Comparison of ENCODE assay signal across 14 cellular contexts in genomic region chr4:40718571-40718970, GRCh38. TPM values are rescaled to one million over a fixed set of nuclear protein-coding genes. Genes with fewer than 3 reads are reported as not detected.
DNase-seq lines count a peak whose midpoint lies in the region; ATAC-seq, FAIRE-seq and TF ChIP-seq lines count a peak whose summit lies in the region.
"Had no signal": no experiment of that assay in that cellular context is flagged by ENCODE, and none has a peak within 500 bp of the region (broad histone marks: within the 10 kb centered on the region; RNA-seq: fewer than 3 reads in every experiment).

No MANE protein-coding gene starts in this region.

- TF ChIP-seq CTCF in SK-N-SH (IDR thresholded peaks at IDR 0.05), result no peak
- TF ChIP-seq CTCF in endodermal cell (conservative IDR thresholded peaks at IDR 0.05), result no peak
- no peak for TF ChIP-seq CTCF in stomach (IDR thresholded peaks at IDR 0.05)

- TF ChIP-seq EP300 in SK-N-SH (IDR thresholded peaks at IDR 0.05; ENCODE audit: borderline replicate concordance in 1 of 2, low read depth in 1 of 2, low read length in 1 of 2) (no peak), stomach (IDR thresholded peaks at IDR 0.05) (no peak)

- no peak overlapping the region for H3K27ac ChIP-seq in SK-N-SH (ENCODE audit: low read depth in 2 of 2, low read length in 1 of 2)
- no peak overlapping the region for H3K27ac ChIP-seq in endodermal cell (ENCODE audit: low read depth, low read length)
- peak overlapping the region; percentile 40 to 70 (median 64) for H3K27ac ChIP-seq in stomach
- H3K27ac ChIP-seq: heart right ventricle had no signal

- no peak for TF ChIP-seq POLR2A in stomach (IDR thresholded peaks at IDR 0.05)
- TF ChIP-seq POLR2A in GM12891 (IDR thresholded peaks at IDR 0.05; ENCODE audit: low read depth, low read length), result no peak

- FAIRE-seq in GM12891 (lab: Jason Lieb, UNC), result no peak

- no peaks in the 10 kb centered on the region for H3K36me3 ChIP-seq in SK-N-SH (replicated peaks in 1 of 2; ENCODE audit: control insufficient read depth in 1 of 2, insufficient read depth in 2 of 2, low read length in 1 of 2)
- H3K36me3 ChIP-seq in endodermal cell (ENCODE audit: control insufficient read depth, insufficient read depth, low read length), result no peaks in the 10 kb centered on the region
- H3K36me3 ChIP-seq in stomach, result no peaks in the 10 kb centered on the region
- H3K36me3 ChIP-seq: heart right ventricle had no signal

- no peak overlapping the region for H3K4me2 ChIP-seq in SK-N-SH

- TF ChIP-seq RAD21 in SK-N-SH (IDR thresholded peaks at IDR 0.05; ENCODE audit: low read length), result no peak

- CTCF ChIA-PET in SK-N-SH (lab: Yijun Ruan, JAX), result interaction anchor here (0.6 to 1.4 kb wide), 7 partner anchors 10 to 402 kb away, joined by 3 to 6 read pairs (median 3); partner anchors contain the start of gene NSUN7

- H3K79me2 ChIP-seq in SK-N-SH (ENCODE audit: insufficient read depth), result no peaks in the 10 kb centered on the region

- H4K20me1 ChIP-seq in SK-N-SH (ENCODE audit: insufficient read depth), result no peaks in the 10 kb centered on the region

- ATAC-seq in SK-N-SH treated with all-trans-retinoic acid at 6 μM for 48 hours, result peak; percentile 33
- no peak for ATAC-seq in GM19324 (IDR thresholded peaks at IDR 0.05; ENCODE audit: low FRiP score, unreplicated experiment)

- H3K4me1 Mint-ChIP-seq in endodermal cell, result peaks cover 33% of the 10 kb centered on the region

- H2AFZ ChIP-seq in SK-N-SH (ENCODE audit: low read depth), result no peak overlapping the region

- H3F3A ChIP-seq in SK-N-SH (replicated peaks; ENCODE audit: insufficient read depth), result no peaks in the 10 kb centered on the region

- no peaks in the 10 kb centered on the region for H3K9me3 ChIP-seq in SK-N-SH
- H3K9me3 ChIP-seq in endodermal cell (ENCODE audit: control insufficient read depth, low read length), result no peaks in the 10 kb centered on the region
- H3K9me3 ChIP-seq in stomach, result no peaks in the 10 kb centered on the region
- H3K9me3 ChIP-seq: heart right ventricle had no signal

- H3K27ac Mint-ChIP-seq in endodermal cell, result peak overlapping the region; percentile 83
- H3K27ac Mint-ChIP-seq: activated B cell treated with CpG ODN at 0.5 μM for 24 hours, mesothelial cell of epicardium had no signal

- no peak overlapping the region for H3K9ac ChIP-seq in SK-N-SH
- no peak overlapping the region for H3K9ac ChIP-seq in endodermal cell (ENCODE audit: extremely low read depth, low read length, poor library complexity, severe bottlenecking)

- 73% methylated on average over 3 of the region's 3 CpGs for WGBS in SK-N-SH (ENCODE audit: low lambda C conversion rate)
- WGBS in endodermal cell (ENCODE audit: insufficient coverage in 1 of 2, insufficient read length in 1 of 2), 2 experiments, result 0 to 26% methylated on average over 2 to 3 of the region's 3 CpGs
- 38 to 61% (median 45%) methylated on average over 3 of the region's 3 CpGs for WGBS in stomach, 5 donors

- H3K4me3 Mint-ChIP-seq in endodermal cell, result peak overlapping the region; percentile 26
- H3K4me3 Mint-ChIP-seq: activated B cell treated with CpG ODN at 0.5 μM for 24 hours, mesothelial cell of epicardium had no signal

- no peaks in the 10 kb centered on the region for H3K9me3 Mint-ChIP-seq in endodermal cell
- H3K9me3 Mint-ChIP-seq: activated B cell treated with CpG ODN at 0.5 μM for 24 hours, mesothelial cell of epicardium had no signal

- no peak for DNase-seq in SK-N-SH
- peak; percentile 44 for DNase-seq in NCI-H2196 treated with DMSO at 0.1 percent for 48 hours (lab: John Stamatoyannopoulos, UW; ENCODE audit: unreplicated experiment)
- DNase-seq in endodermal cell, result peak; percentile 75
- peak; percentile 73 for DNase-seq in stomach
- DNase-seq in GM12891 (ENCODE audit: insufficient read length, low spot score), result no peak
- DNase-seq in stimulated activated naive CD4-positive, alpha-beta T cell (lab: John Stamatoyannopoulos, UW), result no peak
- DNase-seq: activated B cell treated with CpG ODN at 0.5 μM for 24 hours; activated naive CD4-positive, alpha-beta T cell; GOT3; heart right ventricle had no signal

- no peaks in the 10 kb centered on the region for H3K36me3 Mint-ChIP-seq in endodermal cell (ENCODE audit: low read depth)
- H3K36me3 Mint-ChIP-seq: mesothelial cell of epicardium had no signal

- no peak overlapping the region for H3K4me3 ChIP-seq in SK-N-SH (ENCODE audit: low read depth in 2 of 2, low read length in 1 of 2)
- peak overlapping the region; percentile 51 for H3K4me3 ChIP-seq in endodermal cell (ENCODE audit: low read length)
- no peak overlapping the region for H3K4me3 ChIP-seq in stomach
- H3K4me3 ChIP-seq: heart right ventricle had no signal

- POLR2A ChIA-PET in SK-N-SH (lab: Yijun Ruan, JAX), result no interaction called here

- intact Hi-C loops in stomach (cut with DNase I; ENCODE audit: low total_unique reads), result no loop called here

- H3K4me1 ChIP-seq in SK-N-SH (ENCODE audit: control insufficient read depth in 1 of 2, insufficient read depth in 2 of 2, low read depth in 1 of 2, low read length in 1 of 2), result no peaks in the 10 kb centered on the region
- H3K4me1 ChIP-seq in endodermal cell (ENCODE audit: control insufficient read depth, insufficient read depth, low read length), result peaks cover 25% of the 10 kb centered on the region
- peaks cover 10 to 35% (median 17%) of the 10 kb centered on the region in 4 donors for H3K4me1 ChIP-seq in stomach

- no peaks in the 10 kb centered on the region for H3K9me2 ChIP-seq in SK-N-SH

- H3K27me3 Mint-ChIP-seq in endodermal cell (ENCODE audit: insufficient read depth), result peaks cover 9% of the 10 kb centered on the region

- no peaks in the 10 kb centered on the region for H3K27me3 ChIP-seq in SK-N-SH (ENCODE audit: insufficient read depth)
- H3K27me3 ChIP-seq in endodermal cell (ENCODE audit: control insufficient read depth, insufficient read depth, low read length, poor library complexity, severe bottlenecking), result peaks cover 12% of the 10 kb centered on the region
- no peaks in the 10 kb centered on the region for H3K27me3 ChIP-seq in stomach

TF ChIP-seq in SK-N-SH treated with all-trans-retinoic acid at 6 μM for 48 hours, 23 proteins besides CTCF, POLR2A, EP300 and RAD21 (continues in another document):
- TF ChIP-seq POU6F1 (CRISPR knock-in tag; IDR thresholded peaks at IDR 0.05; ENCODE audit: borderline replicate concordance, low read depth) (no peak), BACH2 (CRISPR knock-in tag; IDR thresholded peaks at IDR 0.05; ENCODE audit: borderline replicate concordance) (no peak)

TF ChIP-seq in SK-N-SH, 30 proteins besides CTCF, POLR2A, EP300 and RAD21 (continues in another document):
- no peak for TF ChIP-seq SIN3A (IDR thresholded peaks at IDR 0.05; ENCODE audit: borderline replicate concordance, low read depth, low read length)
- no peak for TF ChIP-seq CHD2 (IDR thresholded peaks at IDR 0.05; ENCODE audit: low read length, partially characterized antibody)
- TF ChIP-seq ELF1 (IDR thresholded peaks at IDR 0.05), result no peak
- TF ChIP-seq EZH2phosphoT487 (IDR thresholded peaks at IDR 0.05; ENCODE audit: borderline replicate concordance, low read depth), result no peak
- TF ChIP-seq MAX (IDR thresholded peaks at IDR 0.05; ENCODE audit: low read depth), result no peak
- TF ChIP-seq NRF1 (IDR thresholded peaks at IDR 0.05; ENCODE audit: low read depth, low read length), result no peak
- no peak for TF ChIP-seq USF2 (IDR thresholded peaks at IDR 0.05; ENCODE audit: borderline replicate concordance, low read depth, low read length)

TF ChIP-seq in GM12891, 5 proteins besides CTCF, POLR2A, EP300 and RAD21:
- no peak for TF ChIP-seq POU2F2 (IDR thresholded peaks at IDR 0.05; ENCODE audit: low read depth, low read length)
- no peak for TF ChIP-seq SPI1 (IDR thresholded peaks at IDR 0.05; ENCODE audit: low read depth, low read length)
- TF ChIP-seq TAF1 (IDR thresholded peaks at IDR 0.05; ENCODE audit: low read depth, low read length), result no peak
- no peak for TF ChIP-seq POLR2AphosphoS5 (IDR thresholded peaks at IDR 0.05; ENCODE audit: low read depth, low read length)
- TF ChIP-seq PAX5 (IDR thresholded peaks at IDR 0.05; ENCODE audit: insufficient read depth, low read length, severe bottlenecking), result no peak
TF ChIP-seq in GM12891: peak in this region for 0.

RNA-seq across cellular contexts. Expression of gene NSUN7, which starts 31.2 kb away (rescaled TPM):
- polyA plus RNA-seq in SK-N-SH (2012; rRNA removed) (0.21 and 0.28 TPM in 2 replicates), stomach (1 to 10 TPM; 2.0 to 5.3 (median 3.4) TPM)
- polyA plus RNA-seq in SK-N-SH (2012; cell fraction: cytosol; rRNA removed), result 0.36 and 0.37 TPM in 2 replicates
- polyA plus RNA-seq in SK-N-SH (2012; cell fraction: nucleus; rRNA removed), result 0.55 and 0.57 TPM in 2 replicates
- total RNA-seq in endodermal cell (10 to 100 TPM; 17.9 to 29.6 TPM), stomach (10 to 100 TPM in 4 of 5 donors, 1 to 10 TPM in 1; 2.3 to 17.3 (median 11.6) TPM)
- polyA plus RNA-seq in endodermal cell (2013, experiment 1 of 2), result 12.8 TPM
- 15.0 TPM for polyA plus RNA-seq in endodermal cell (2013, experiment 2 of 2)
- 0.24 TPM for polyA plus RNA-seq in GM12891 (2012; ENCODE audit: low read depth, missing spikeins)
- total RNA-seq: dermis blood vessel endothelial cell had no signal

Comparison
In these comparisons a context has a peak if more than half of its experiments do, and no peak if none do; other contexts are left out.
1. DNase-seq: peak in NCI-H2196 treated with DMSO at 0.1 percent for 48 hours (single experiment), endodermal cell (single experiment) and stomach (single experiment); none in SK-N-SH (single experiment), GM12891 (single experiment) and stimulated activated naive CD4-positive, alpha-beta T cell (0 of 6).
2. H3K27ac ChIP-seq: peak in stomach (5 of 5); none in SK-N-SH (0 of 2) and endodermal cell (single experiment).